ENCODE assay signal across 8 cellular contexts in genomic region chr5:56829137-56829536, GRCh38. TPM values are rescaled to one million over a fixed set of nuclear protein-coding genes. Genes with fewer than 3 reads are reported as not detected.
A peak's percentile ranks its signal among the peaks of the same experiment; 100 is the strongest.
DNase-seq lines count a peak whose midpoint lies in the region; ATAC-seq and TF ChIP-seq lines count a peak whose summit lies in the region.

No MANE protein-coding gene starts in this region.

- peak overlapping the region; percentile 36 for H3K4me3 ChIP-seq in effector memory CD4-positive, alpha-beta T cell (ENCODE audit: insufficient read depth, low read depth, low read length, poor library complexity, severe bottlenecking)
- H3K4me3 ChIP-seq in aorta (ENCODE audit: low read length in 2 of 2), result no peak overlapping the region
- no peak overlapping the region for H3K4me3 ChIP-seq in left ventricle myocardium inferior

- H3K4me1 ChIP-seq in effector memory CD4-positive, alpha-beta T cell (ENCODE audit: control insufficient read depth, insufficient read depth, low read length, poor library complexity, severe bottlenecking), result peaks cover 68% of the 10 kb centered on the region
- H3K4me1 ChIP-seq in aorta (ENCODE audit: control insufficient read depth in 1 of 2, insufficient read depth in 2 of 2, low read length in 2 of 2), result peaks cover 0 to 4% of the 10 kb centered on the region in 2 donors
- peaks cover 96% of the 10 kb centered on the region for H3K4me1 ChIP-seq in left ventricle myocardium inferior

- no peak for TF ChIP-seq CTCF in activated B cell treated with CpG ODN at 0.5 μM for 24 hours (IDR thresholded peaks at IDR 0.05)
- no peak for TF ChIP-seq CTCF in left ventricle myocardium inferior (IDR thresholded peaks at IDR 0.05; ENCODE audit: borderline replicate concordance)

- CTCF ChIA-PET in activated B cell treated with CpG ODN at 0.5 μM for 24 hours (lab: Charles Lee), result interaction anchor here (0.8 to 4.2 kb wide), 3 partner anchors 8 to 558 kb away, joined by 3 to 25 read pairs (median 5); no protein-coding TSS in a partner anchor

- peaks cover 98% of the 10 kb centered on the region for H3K4me1 Mint-ChIP-seq in activated B cell treated with CpG ODN at 0.5 μM for 24 hours

- ATAC-seq in activated B cell treated with CpG ODN at 0.5 μM for 24 hours (ENCODE audit: low read depth) (peak; percentile 89), HG03135 (IDR thresholded peaks at IDR 0.05; ENCODE audit: unreplicated experiment) (no peak), aorta (ENCODE audit: low FRiP score) (no peak)

- H3K9me3 Mint-ChIP-seq in activated B cell treated with CpG ODN at 0.5 μM for 24 hours, result no peaks in the 10 kb centered on the region

- POLR2A ChIA-PET in activated B cell treated with CpG ODN at 0.5 μM for 24 hours (lab: Charles Lee), result interaction anchor here (0.7 to 3.0 kb wide), 11 partner anchors 9 to 413 kb away, joined by 3 to 19 read pairs (median 5); partner anchors contain the start of genes GPBP1 and MAP3K1

- H3K36me3 ChIP-seq in effector memory CD4-positive, alpha-beta T cell (ENCODE audit: control insufficient read depth, insufficient read depth, low read length), result no peaks in the 10 kb centered on the region
- H3K36me3 ChIP-seq in aorta (ENCODE audit: control insufficient read depth in 1 of 2, insufficient read depth in 2 of 2, low read length in 1 of 2) (no peaks in the 10 kb centered on the region), left ventricle myocardium inferior (no peaks in the 10 kb centered on the region)

- H3K4me3 Mint-ChIP-seq in activated B cell treated with CpG ODN at 0.5 μM for 24 hours, result peak overlapping the region; percentile 69

- peak overlapping the region; percentile 68 for H3K27ac ChIP-seq in effector memory CD4-positive, alpha-beta T cell (ENCODE audit: insufficient read depth, low read length, poor library complexity, severe bottlenecking)
- no peak overlapping the region for H3K27ac ChIP-seq in aorta (ENCODE audit: low read depth in 1 of 2, low read length in 2 of 2)
- no peak overlapping the region for H3K27ac ChIP-seq in left ventricle myocardium inferior (replicated peaks)

- 88 to 98% methylated on average over 9 of the region's 9 CpGs for WGBS in aorta, 2 donors

- H3K9me3 ChIP-seq in effector memory CD4-positive, alpha-beta T cell (ENCODE audit: control insufficient read depth, low read length), result no peaks in the 10 kb centered on the region
- no peaks in the 10 kb centered on the region for H3K9me3 ChIP-seq in aorta (ENCODE audit: control insufficient read depth, low read length)
- H3K9me3 ChIP-seq in left ventricle myocardium inferior (replicated peaks), result no peaks in the 10 kb centered on the region

- intact Hi-C loops in activated B cell treated with CpG ODN at 0.5 μM for 24 hours (cut with micrococcal nuclease) (loop anchor here (1.0 kb wide), 1 partner anchor 12 kb away; no protein-coding TSS in a partner anchor), aorta (cut with DNase I) (no loop called here), left ventricle myocardium inferior (cut with micrococcal nuclease) (no loop called here)

- H3K27me3 ChIP-seq in effector memory CD4-positive, alpha-beta T cell (replicated peaks; ENCODE audit: control insufficient read depth, insufficient read depth, low read length, poor library complexity, severe bottlenecking), result no peaks in the 10 kb centered on the region
- H3K27me3 ChIP-seq in aorta (ENCODE audit: control insufficient read depth in 1 of 2, insufficient read depth in 2 of 2, low read length in 1 of 2) (no peaks in the 10 kb centered on the region), left ventricle myocardium inferior (ENCODE audit: low read depth) (no peaks in the 10 kb centered on the region)

- H3K36me3 Mint-ChIP-seq in activated B cell treated with CpG ODN at 0.5 μM for 24 hours (ENCODE audit: low read depth), result peaks cover 42% of the 10 kb centered on the region

- no peaks in the 10 kb centered on the region for H3K27me3 Mint-ChIP-seq in activated B cell treated with CpG ODN at 0.5 μM for 24 hours

- peak overlapping the region; percentile 84 for H3K27ac Mint-ChIP-seq in activated B cell treated with CpG ODN at 0.5 μM for 24 hours

- DNase-seq in activated CD8-positive, alpha-beta memory T cell treated with anti-CD3 and anti-CD28 coated beads, Interleukin-2, amount 50 U/mL, for 1 hour (ENCODE audit: extremely low read depth), result peak; percentile 31
- DNase-seq in activated CD8-positive, alpha-beta memory T cell treated with anti-CD3 and anti-CD28 coated beads for 24 hours, result no peak
- DNase-seq in activated B cell treated with CpG ODN at 0.5 μM for 24 hours, result no peak
- peak; percentile 54 to 73 (median 58) for DNase-seq in effector memory CD4-positive, alpha-beta T cell
- no peak for DNase-seq in aorta
- DNase-seq in hippocampal formation (lab: John Stamatoyannopoulos, UW), result no peak
- DNase-seq in left ventricle myocardium inferior, result no peak

RNA-seq across cellular contexts. Expression of gene MAP3K1, which starts 13.8 kb away (rescaled TPM):
- total RNA-seq in activated B cell treated with CpG ODN at 0.5 μM for 24 hours, result 92.8 and 102 TPM in 2 replicates
- 10 to 100 TPM; 11.2 to 26.3 TPM for total RNA-seq in aorta
- 1 to 10 TPM; 1.8 to 3.2 TPM for polyA plus RNA-seq in aorta
- total RNA-seq in left ventricle myocardium inferior, result 5.7 TPM

Comparison
In these comparisons a context has a peak if more than half of its experiments do, and no peak if none do; other contexts are left out.
1. DNase-seq: peak in activated CD8-positive, alpha-beta memory T cell treated with anti-CD3 and anti-CD28 coated beads, Interleukin-2, amount 50 U/mL, for 1 hour (single experiment) and effector memory CD4-positive, alpha-beta T cell (3 of 3); none in activated CD8-positive, alpha-beta memory T cell treated with anti-CD3 and anti-CD28 coated beads for 24 hours (single experiment), activated B cell treated with CpG ODN at 0.5 μM for 24 hours (single experiment), aorta (0 of 2), hippocampal formation (0 of 2) and left ventricle myocardium inferior (single experiment).